1 cellular context compared by ENCODE assay signal in genomic region chr20:58888521-58889333, GRCh38.
TF ChIP-seq lines count a peak whose summit lies in the region.

No MANE protein-coding gene starts in this region.

TF ChIP-seq in HepG2, 621 proteins besides CTCF, POLR2A, EP300 and RAD21 (continued from another document and continues in another):
- TF ChIP-seq, protein P1, sequence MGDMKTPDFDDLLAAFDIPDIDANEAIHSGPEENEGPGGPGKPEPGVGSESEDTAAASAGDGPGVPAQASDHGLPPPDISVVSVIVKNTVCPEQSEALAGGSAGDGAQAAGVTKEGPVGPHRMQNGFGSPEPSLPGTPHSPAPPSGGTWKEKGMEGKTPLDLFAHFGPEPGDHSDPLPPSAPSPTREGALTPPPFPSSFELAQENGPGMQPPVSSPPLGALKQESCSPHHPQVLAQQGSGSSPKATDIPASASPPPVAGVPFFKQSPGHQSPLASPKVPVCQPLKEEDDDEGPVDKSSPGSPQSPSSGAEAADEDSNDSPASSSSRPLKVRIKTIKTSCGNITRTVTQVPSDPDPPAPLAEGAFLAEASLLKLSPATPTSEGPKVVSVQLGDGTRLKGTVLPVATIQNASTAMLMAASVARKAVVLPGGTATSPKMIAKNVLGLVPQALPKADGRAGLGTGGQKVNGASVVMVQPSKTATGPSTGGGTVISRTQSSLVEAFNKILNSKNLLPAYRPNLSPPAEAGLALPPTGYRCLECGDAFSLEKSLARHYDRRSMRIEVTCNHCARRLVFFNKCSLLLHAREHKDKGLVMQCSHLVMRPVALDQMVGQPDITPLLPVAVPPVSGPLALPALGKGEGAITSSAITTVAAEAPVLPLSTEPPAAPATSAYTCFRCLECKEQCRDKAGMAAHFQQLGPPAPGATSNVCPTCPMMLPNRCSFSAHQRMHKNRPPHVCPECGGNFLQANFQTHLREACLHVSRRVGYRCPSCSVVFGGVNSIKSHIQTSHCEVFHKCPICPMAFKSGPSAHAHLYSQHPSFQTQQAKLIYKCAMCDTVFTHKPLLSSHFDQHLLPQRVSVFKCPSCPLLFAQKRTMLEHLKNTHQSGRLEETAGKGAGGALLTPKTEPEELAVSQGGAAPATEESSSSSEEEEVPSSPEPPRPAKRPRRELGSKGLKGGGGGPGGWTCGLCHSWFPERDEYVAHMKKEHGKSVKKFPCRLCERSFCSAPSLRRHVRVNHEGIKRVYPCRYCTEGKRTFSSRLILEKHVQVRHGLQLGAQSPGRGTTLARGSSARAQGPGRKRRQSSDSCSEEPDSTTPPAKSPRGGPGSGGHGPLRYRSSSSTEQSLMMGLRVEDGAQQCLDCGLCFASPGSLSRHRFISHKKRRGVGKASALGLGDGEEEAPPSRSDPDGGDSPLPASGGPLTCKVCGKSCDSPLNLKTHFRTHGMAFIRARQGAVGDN (CRISPR knock-in tag; IDR thresholded peaks at IDR 0.05) = peak; percentile 80
- TF ChIP-seq NR2F1 (CRISPR knock-in tag; IDR thresholded peaks at IDR 0.05) (no peak), XBP1 (CRISPR knock-in tag; IDR thresholded peaks at IDR 0.05) (no peak), HCFC1 (IDR thresholded peaks at IDR 0.05; ENCODE audit: low read depth, low read length) (peak; percentile 53; the same call in 1 of the 2 replicates), ARID4A (CRISPR knock-in tag; IDR thresholded peaks at IDR 0.05; ENCODE audit: borderline replicate concordance) (peak; percentile 65; the same call in 1 of the 2 replicates), ATM (IDR thresholded peaks at IDR 0.05; ENCODE audit: borderline replicate concordance) (no peak), ZNF619 (CRISPR knock-in tag; IDR thresholded peaks at IDR 0.05) (0 out of 2 replicates have a peak, but pooled peaks have one; percentile 68), ATF7 (IDR thresholded peaks at IDR 0.05) (no peak), ATF7 (CRISPR knock-in tag; IDR thresholded peaks at IDR 0.05) (0 out of 2 replicates have a peak, but pooled peaks have one; percentile 54), ZNF501 (CRISPR knock-in tag; IDR thresholded peaks at IDR 0.05) (no peak), ZBTB2 (CRISPR knock-in tag; IDR thresholded peaks at IDR 0.05; ENCODE audit: low read depth) (0 out of 2 replicates have a peak, but pooled peaks have one; percentile 42), NR2C2 (CRISPR knock-in tag; IDR thresholded peaks at IDR 0.05; ENCODE audit: borderline replicate concordance) (peak; percentile 37; the same call in 1 of the 2 replicates), HDAC6 (IDR thresholded peaks at IDR 0.05; ENCODE audit: low read depth, low read length) (no peak), ATF6 (CRISPR knock-in tag; conservative IDR thresholded peaks at IDR 0.05) (no peak), HOXA3 (CRISPR knock-in tag; IDR thresholded peaks at IDR 0.05) (peak; percentile 83), ZNF343 (CRISPR knock-in tag; IDR thresholded peaks at IDR 0.05) (0 out of 2 replicates have a peak, but pooled peaks have one; percentile 35), KMT2B (CRISPR knock-in tag; IDR thresholded peaks at IDR 0.05) (no peak), ZSCAN21 (CRISPR knock-in tag; IDR thresholded peaks at IDR 0.05; ENCODE audit: borderline replicate concordance) (peak; percentile 23; the same call in 1 of the 2 replicates), PCBP1 (IDR thresholded peaks at IDR 0.05; ENCODE audit: borderline replicate concordance, low read depth, low read length) (peak; percentile 96), ATF7-NPFF (CRISPR knock-in tag; IDR thresholded peaks at IDR 0.05; ENCODE audit: low read depth) (0 out of 2 replicates have a peak, but pooled peaks have one; percentile 5), PHF20 (CRISPR knock-in tag; IDR thresholded peaks at IDR 0.05) (peak; percentile 85), ZXDC (CRISPR knock-in tag; IDR thresholded peaks at IDR 0.05) (0 out of 2 replicates have a peak, but pooled peaks have one; percentile 35), NRL (CRISPR knock-in tag; IDR thresholded peaks at IDR 0.05; ENCODE audit: borderline replicate concordance) (no peak), XRCC5 (optimal IDR thresholded peaks at IDR 0.05; ENCODE audit: low read length) (peak; percentile 8), TARDBP (CRISPR knock-in tag; IDR thresholded peaks at IDR 0.05) (no peak), GATAD1 (CRISPR knock-in tag; IDR thresholded peaks at IDR 0.05) (peak; percentile 89)
- TF ChIP-seq, protein P2, sequence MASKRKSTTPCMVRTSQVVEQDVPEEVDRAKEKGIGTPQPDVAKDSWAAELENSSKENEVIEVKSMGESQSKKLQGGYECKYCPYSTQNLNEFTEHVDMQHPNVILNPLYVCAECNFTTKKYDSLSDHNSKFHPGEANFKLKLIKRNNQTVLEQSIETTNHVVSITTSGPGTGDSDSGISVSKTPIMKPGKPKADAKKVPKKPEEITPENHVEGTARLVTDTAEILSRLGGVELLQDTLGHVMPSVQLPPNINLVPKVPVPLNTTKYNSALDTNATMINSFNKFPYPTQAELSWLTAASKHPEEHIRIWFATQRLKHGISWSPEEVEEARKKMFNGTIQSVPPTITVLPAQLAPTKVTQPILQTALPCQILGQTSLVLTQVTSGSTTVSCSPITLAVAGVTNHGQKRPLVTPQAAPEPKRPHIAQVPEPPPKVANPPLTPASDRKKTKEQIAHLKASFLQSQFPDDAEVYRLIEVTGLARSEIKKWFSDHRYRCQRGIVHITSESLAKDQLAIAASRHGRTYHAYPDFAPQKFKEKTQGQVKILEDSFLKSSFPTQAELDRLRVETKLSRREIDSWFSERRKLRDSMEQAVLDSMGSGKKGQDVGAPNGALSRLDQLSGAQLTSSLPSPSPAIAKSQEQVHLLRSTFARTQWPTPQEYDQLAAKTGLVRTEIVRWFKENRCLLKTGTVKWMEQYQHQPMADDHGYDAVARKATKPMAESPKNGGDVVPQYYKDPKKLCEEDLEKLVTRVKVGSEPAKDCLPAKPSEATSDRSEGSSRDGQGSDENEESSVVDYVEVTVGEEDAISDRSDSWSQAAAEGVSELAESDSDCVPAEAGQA (IDR thresholded peaks at IDR 0.05; ENCODE audit: low read depth) = peak; percentile 52; the same call in 1 of the 2 replicates
- TF ChIP-seq, protein P2 (CRISPR knock-in tag; IDR thresholded peaks at IDR 0.05; ENCODE audit: borderline replicate concordance) = no peak
- TF ChIP-seq, protein P3, sequence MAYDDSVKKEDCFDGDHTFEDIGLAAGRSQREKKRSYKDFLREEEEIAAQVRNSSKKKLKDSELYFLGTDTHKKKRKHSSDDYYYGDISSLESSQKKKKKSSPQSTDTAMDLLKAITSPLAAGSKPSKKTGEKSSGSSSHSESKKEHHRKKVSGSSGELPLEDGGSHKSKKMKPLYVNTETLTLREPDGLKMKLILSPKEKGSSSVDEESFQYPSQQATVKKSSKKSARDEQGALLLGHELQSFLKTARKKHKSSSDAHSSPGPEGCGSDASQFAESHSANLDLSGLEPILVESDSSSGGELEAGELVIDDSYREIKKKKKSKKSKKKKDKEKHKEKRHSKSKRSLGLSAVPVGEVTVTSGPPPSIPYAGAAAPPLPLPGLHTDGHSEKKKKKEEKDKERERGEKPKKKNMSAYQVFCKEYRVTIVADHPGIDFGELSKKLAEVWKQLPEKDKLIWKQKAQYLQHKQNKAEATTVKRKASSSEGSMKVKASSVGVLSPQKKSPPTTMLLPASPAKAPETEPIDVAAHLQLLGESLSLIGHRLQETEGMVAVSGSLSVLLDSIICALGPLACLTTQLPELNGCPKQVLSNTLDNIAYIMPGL (CRISPR knock-in tag; IDR thresholded peaks at IDR 0.05; ENCODE audit: borderline replicate concordance in 1 of 2, low read depth in 1 of 2) = peak in 1 of 2 experiments; percentile 64; a peak in 1 of 4 replicates
- TF ChIP-seq, protein P4, sequence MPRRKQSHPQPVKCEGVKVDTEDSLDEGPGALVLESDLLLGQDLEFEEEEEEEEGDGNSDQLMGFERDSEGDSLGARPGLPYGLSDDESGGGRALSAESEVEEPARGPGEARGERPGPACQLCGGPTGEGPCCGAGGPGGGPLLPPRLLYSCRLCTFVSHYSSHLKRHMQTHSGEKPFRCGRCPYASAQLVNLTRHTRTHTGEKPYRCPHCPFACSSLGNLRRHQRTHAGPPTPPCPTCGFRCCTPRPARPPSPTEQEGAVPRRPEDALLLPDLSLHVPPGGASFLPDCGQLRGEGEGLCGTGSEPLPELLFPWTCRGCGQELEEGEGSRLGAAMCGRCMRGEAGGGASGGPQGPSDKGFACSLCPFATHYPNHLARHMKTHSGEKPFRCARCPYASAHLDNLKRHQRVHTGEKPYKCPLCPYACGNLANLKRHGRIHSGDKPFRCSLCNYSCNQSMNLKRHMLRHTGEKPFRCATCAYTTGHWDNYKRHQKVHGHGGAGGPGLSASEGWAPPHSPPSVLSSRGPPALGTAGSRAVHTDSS (CRISPR knock-in tag; conservative IDR thresholded peaks at IDR 0.05) = 0 out of 2 replicates have a peak, but pooled peaks have one; percentile 62
